8 cellular contexts compared by ENCODE assay signal in the genomic region with DNA sequence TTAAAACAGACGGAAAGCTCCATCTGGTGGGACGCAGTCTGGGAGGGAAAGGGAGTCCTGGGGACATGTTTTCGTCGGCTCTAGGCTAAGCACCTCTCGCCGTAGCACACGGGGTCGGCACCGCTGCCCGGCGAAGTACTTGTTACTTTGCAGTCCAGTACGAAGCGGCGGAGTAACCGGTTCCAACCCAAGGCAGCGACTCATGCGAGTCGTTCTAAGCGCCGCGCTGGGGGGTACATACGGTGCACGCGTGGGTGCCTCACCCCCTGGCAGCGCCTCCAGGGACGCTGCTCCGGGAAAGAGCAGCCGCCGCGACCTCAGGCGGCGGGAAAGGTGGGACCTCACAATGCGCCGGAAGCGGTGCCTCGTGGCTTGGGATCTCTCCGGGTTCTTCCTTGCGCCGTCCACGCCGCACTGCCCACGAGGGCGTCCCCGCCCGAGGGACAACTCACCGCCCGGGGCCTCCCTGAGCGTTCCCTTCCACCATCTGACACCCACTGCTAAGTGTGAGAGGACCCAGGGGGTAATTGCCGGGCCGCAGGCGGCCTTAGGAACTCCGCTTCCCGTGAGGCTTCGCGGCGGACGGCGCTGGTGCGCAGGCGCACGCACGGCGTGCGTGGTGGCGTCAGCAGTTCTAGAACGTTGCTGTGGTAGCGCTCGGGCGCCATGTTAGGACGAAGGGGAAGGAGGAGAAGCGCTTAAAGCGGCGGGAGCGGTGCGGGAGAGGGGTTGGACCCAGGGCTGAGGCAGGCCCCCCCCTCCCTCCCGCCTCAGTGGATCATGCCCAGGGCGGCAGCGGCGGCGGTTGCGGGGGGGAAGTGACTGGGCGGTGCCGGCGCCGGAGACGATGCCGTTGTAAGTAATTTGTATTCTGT. TPM values are rescaled to one million over a fixed set of nuclear protein-coding genes. Genes with fewer than 3 reads are reported as not detected.
DNase-seq lines count a peak whose midpoint lies in the region; ATAC-seq and TF ChIP-seq lines count a peak whose summit lies in the region.

Gene PAPOLA (plus strand): TSS at position 637 of the 875 bp plus-strand sequence. CDS start 211 bp downstream, at position 848.

- no peaks in the 10 kb centered on the region for H3K27me3 Mint-ChIP-seq in WTC11 (ENCODE audit: low read depth)
- H3K27me3 Mint-ChIP-seq in immature natural killer cell (ENCODE audit: low read depth in 3 of 3) = peaks cover 12 to 15% (median 14%) of the 10 kb centered on the region in 3 donors

- CTCF ChIA-PET in AG04450 (lab: Charles Lee) = no interaction called here
- CTCF ChIA-PET in WTC11 (lab: Charles Lee) = no interaction called here

- no peaks in the 10 kb centered on the region for H3K27me3 ChIP-seq in AG04450 (ENCODE audit: control insufficient read depth, insufficient read depth, low read length)
- H3K27me3 ChIP-seq in spleen (replicated peaks in 1 of 7) = no peaks in the 10 kb centered on the region

- DNase-seq in AG04450 (ENCODE audit: low read depth, low spot score) = peak; percentile 84
- peak; percentile 89 for DNase-seq in NCI-H2227 treated with DMSO at 0.1 percent for 48 hours (lab: John Stamatoyannopoulos, UW)
- peak; percentile 93 for DNase-seq in WTC11 (ENCODE audit: low spot score)
- peak; percentile 96 to 97 for DNase-seq in cardiac fibroblast (ENCODE audit: low read depth in 2 of 2)
- DNase-seq in immature natural killer cell = peak; percentile 94 to 95 (median 94)
- peak; percentile 98 for DNase-seq in spleen

- intact Hi-C loops in spleen (cut with DNase I; ENCODE audit: low total_unique reads) = no loop called here

- WGBS in spleen, 5 donors = 0 to 1% (median 0%) methylated on average over 17 to 87 of the region's 87 CpGs

- H3K27ac Mint-ChIP-seq in WTC11 (peak within 1 kb of the TSS; percentile 99), immature natural killer cell (peak within 1 kb of the TSS; percentile 95 to 99 (median 98))

- H3K36me3 ChIP-seq in spleen = peaks cover 0 to 9% (median 0%) of the 10 kb centered on the region in 6 donors

- ATAC-seq in GM18907 (IDR thresholded peaks at IDR 0.05; ENCODE audit: unreplicated experiment) (peak; percentile 92), HG03159 (IDR thresholded peaks at IDR 0.05; ENCODE audit: unreplicated experiment) (peak; percentile 90), WTC11 (peak; percentile 90)

- TF ChIP-seq CTCF in AG04450 (IDR thresholded peaks at IDR 0.05; ENCODE audit: low read depth, low read length) (no peak), WTC11 (IDR thresholded peaks at IDR 0.05) (no peak), cardiac fibroblast (IDR thresholded peaks at IDR 0.05; ENCODE audit: low read depth, low read length) (peak; percentile 21), spleen (IDR thresholded peaks at IDR 0.05 in 8 of 11, conservative IDR thresholded peaks at IDR 0.05 in 3 of 11) (peak in 4 of 11 experiments; percentile 11 to 43 (median 30))

- H3K9me3 ChIP-seq in AG04450 (ENCODE audit: control insufficient read depth, insufficient read depth, low read length) (peaks cover 6% of the 10 kb centered on the region; the same call in 1 of the 2 replicates), spleen (no peaks in the 10 kb centered on the region)

- H3K36me3 Mint-ChIP-seq in WTC11 (0 out of 2 replicates have a peak, but pooled peaks cover 3% of the 10 kb centered on the region), immature natural killer cell (peaks cover 0 to 5% (median 0%) of the 10 kb centered on the region in 3 donors)

- H3K4me3 ChIP-seq in AG04450 (ENCODE audit: low read depth, low read length) (peak within 1 kb of the TSS; percentile 97), cardiac fibroblast (replicated peaks in 1 of 2; ENCODE audit: low read depth in 2 of 2, low read length in 2 of 2) (peak within 1 kb of the TSS; percentile 93 to 94), spleen (peak within 1 kb of the TSS; percentile 52 to 87 (median 78))

- peak in 1 of 3 donors; percentile 69 for TF ChIP-seq POLR2A in spleen (IDR thresholded peaks at IDR 0.05)

- H3K4me3 Mint-ChIP-seq in WTC11 (peak within 1 kb of the TSS; percentile 97), immature natural killer cell (peak within 1 kb of the TSS; percentile 95 to 99 (median 99))

- no peaks in the 10 kb centered on the region for H3K9me3 Mint-ChIP-seq in WTC11
- H3K9me3 Mint-ChIP-seq in immature natural killer cell = no peaks in the 10 kb centered on the region

- H3K4me1 Mint-ChIP-seq in WTC11 = peaks cover 33% of the 10 kb centered on the region
- peaks cover 47 to 54% of the 10 kb centered on the region in 2 donors for H3K4me1 Mint-ChIP-seq in immature natural killer cell

- POLR2A ChIA-PET in AG04450 (lab: Yijun Ruan, JAX) = interaction anchor here (0.5 kb wide), 1 partner anchor 345 kb away, joined by 3 read pairs; no protein-coding TSS in a partner anchor
- POLR2A ChIA-PET in WTC11 (lab: Charles Lee) = no interaction called here

- H3K27ac ChIP-seq in AG04450 (ENCODE audit: low read depth, low read length) (peak within 1 kb of the TSS; percentile 93), spleen (peak within 1 kb of the TSS; percentile 64 to 100 (median 99))

- H3K4me1 ChIP-seq in spleen = peaks cover 36 to 60% (median 49%) of the 10 kb centered on the region in 6 donors

TF ChIP-seq in WTC11, 78 proteins besides CTCF, POLR2A, EP300 and RAD21 (continues in another document):
- no peak for TF ChIP-seq TCF7 (CRISPR knock-in tag; IDR thresholded peaks at IDR 0.05; ENCODE audit: low read depth)
- peak; percentile 59; the same call in 1 of the 2 replicates for TF ChIP-seq ZNF532 (CRISPR knock-in tag; IDR thresholded peaks at IDR 0.05; ENCODE audit: borderline replicate concordance)
- peak; percentile 84; the same call in 1 of the 2 replicates for TF ChIP-seq CBFB (CRISPR knock-in tag; IDR thresholded peaks at IDR 0.05; ENCODE audit: low read depth)
- TF ChIP-seq MAX (CRISPR knock-in tag; IDR thresholded peaks at IDR 0.05) = peak; percentile 96
- peak; percentile 49 for TF ChIP-seq GABPB1 (CRISPR knock-in tag; IDR thresholded peaks at IDR 0.05)
- TF ChIP-seq, protein P1, sequence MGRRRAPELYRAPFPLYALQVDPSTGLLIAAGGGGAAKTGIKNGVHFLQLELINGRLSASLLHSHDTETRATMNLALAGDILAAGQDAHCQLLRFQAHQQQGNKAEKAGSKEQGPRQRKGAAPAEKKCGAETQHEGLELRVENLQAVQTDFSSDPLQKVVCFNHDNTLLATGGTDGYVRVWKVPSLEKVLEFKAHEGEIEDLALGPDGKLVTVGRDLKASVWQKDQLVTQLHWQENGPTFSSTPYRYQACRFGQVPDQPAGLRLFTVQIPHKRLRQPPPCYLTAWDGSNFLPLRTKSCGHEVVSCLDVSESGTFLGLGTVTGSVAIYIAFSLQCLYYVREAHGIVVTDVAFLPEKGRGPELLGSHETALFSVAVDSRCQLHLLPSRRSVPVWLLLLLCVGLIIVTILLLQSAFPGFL (CRISPR knock-in tag; IDR thresholded peaks at IDR 0.05; ENCODE audit: borderline replicate concordance) = peak; percentile 46; the same call in 1 of the 2 replicates
- TF ChIP-seq CREB1 (CRISPR knock-in tag; IDR thresholded peaks at IDR 0.05) = peak; percentile 51; the same call in 1 of the 2 replicates
- 0 out of 2 replicates have a peak, but pooled peaks have one; percentile 10 for TF ChIP-seq NR2C2 (CRISPR knock-in tag; IDR thresholded peaks at IDR 0.05)
- TF ChIP-seq ATF1 (CRISPR knock-in tag; IDR thresholded peaks at IDR 0.05) = peak; percentile 23; the same call in 1 of the 2 replicates

RNA-seq across cellular contexts. Expression of gene PAPOLA, which starts in this region (rescaled TPM):
- 134 and 191 TPM in 2 replicates for polyA plus RNA-seq in AG04450 (2011; rRNA removed)
- polyA minus RNA-seq in AG04450 (2011; rRNA and poly(A)+ RNA removed) = 131 and 183 TPM in 2 replicates
- total RNA-seq in WTC11 (2021) = 184 to 210 TPM (median 193 TPM) in 3 replicates
- polyA plus RNA-seq in immature natural killer cell = 10 to 100 TPM; 65.8 to 77.1 (median 73.0) TPM
- total RNA-seq in spleen = 100 to 1,000 TPM; 180 to 311 (median 224) TPM
- 10 to 100 TPM; 56.4 to 85.7 (median 66.9) TPM for polyA plus RNA-seq in spleen

Comparison
In these comparisons a context has a peak if more than half of its experiments do, and no peak if none do; other contexts are left out.
1. Peak in every context shown above with its lines: DNase-seq, ATAC-seq, H3K4me3 ChIP-seq and H3K27ac ChIP-seq.